ENCODE assay signal across 34 cellular contexts in genomic region chr12:56903374-56903773, GRCh38. TPM values are rescaled to one million over a fixed set of nuclear protein-coding genes. Genes with fewer than 3 reads are reported as not detected.
"Had no signal": no experiment of that assay in that cellular context is flagged by ENCODE, and none has a peak within 500 bp of the region (broad histone marks: within the 10 kb centered on the region; RNA-seq: fewer than 3 reads in every experiment).

No MANE protein-coding gene starts in this region.

- H3K9ac ChIP-seq: neural progenitor cell, parathyroid adenoma had no signal

- ATAC-seq: natural killer cell; psoas muscle; sciatic nerve; stimulated activated memory B cell treated with anti-CD40 and anti-IgM and Interleukin-4, amounts not matched to agents 10 μg/mL and 1 μg/mL and 100 μg/mL, for 72 hours; stimulated activated naive CD8-positive, alpha-beta T cell treated with anti-CD3 and anti-CD28 coated beads, Interleukin-15, amount 100 ng/mL, for 72 hours; stimulated activated naive CD8-positive, alpha-beta T cell treated with anti-CD3 and anti-CD28 coated beads, Interleukin-15, Interleukin-2, amounts not matched to agents 100 U/mL and 50 U/mL, for 24 hours had no signal

- H3K36me3 Mint-ChIP-seq: neural progenitor cell had no signal

- H3K79me2 ChIP-seq: parathyroid adenoma had no signal

- H3K4me3 ChIP-seq: neural progenitor cell, ovary, psoas muscle, skin epidermis, smooth muscle cell, spleen, suprapubic skin, testis, tibial artery, transverse colon, upper lobe of left lung, vagina had no signal

- H3K27ac ChIP-seq: neural progenitor cell, ovary, parathyroid adenoma, psoas muscle, skin epidermis, spleen, suprapubic skin, testis, tibial artery, transverse colon, upper lobe of left lung, vagina had no signal

- H3K4me3 Mint-ChIP-seq: natural killer cell; nephron; neural progenitor cell; stimulated activated memory B cell treated with anti-CD40 and anti-IgM and Interleukin-4, amounts not matched to agents 10 μg/mL and 1 μg/mL and 100 μg/mL, for 72 hours; stimulated activated naive CD8-positive, alpha-beta T cell treated with anti-CD3 and anti-CD28 coated beads, Interleukin-15, amount 100 ng/mL, for 72 hours had no signal

- FAIRE-seq: urothelium cell line had no signal

- H3K27ac Mint-ChIP-seq: natural killer cell; nephron; neural progenitor cell; progenitor cell of endocrine pancreas; stimulated activated memory B cell treated with anti-CD40 and anti-IgM and Interleukin-4, amounts not matched to agents 10 μg/mL and 1 μg/mL and 100 μg/mL, for 72 hours; stimulated activated naive CD8-positive, alpha-beta T cell treated with anti-CD3 and anti-CD28 coated beads, Interleukin-15, amount 100 ng/mL, for 72 hours had no signal

- DNase-seq: natural killer cell; occipital lobe; ovary; posterior cingulate gyrus; psoas muscle; right cardiac atrium; spleen; stimulated activated CD4-positive, alpha-beta T cell treated with anti-CD3 and anti-CD28 coated beads, Interleukin-12 subunit alpha, Interleukin-12 subunit beta, amount 100 ng/mL, for 4 hours; stimulated activated CD4-positive, alpha-beta T cell treated with anti-CD3 and anti-CD28 coated beads, Interleukin-1b, Interleukin-23, amount 100 ng/mL, for 48 hours; stimulated activated CD4-positive, alpha-beta T cell treated with anti-CD3 and anti-CD28 coated beads, Interleukin-4, amount 100 ng/mL, for 1 hour; stimulated activated CD4-positive, alpha-beta T cell treated with anti-CD3 and anti-CD28 coated beads, Interleukin-4, amount 100 ng/mL, for 4 hours; stimulated activated CD8-positive, alpha-beta memory T cell treated with anti-CD3 and anti-CD28 coated beads, Interleukin-4, amount 100 ng/mL, for 48 hours; stimulated activated naive CD4-positive, alpha-beta T cell; stimulated activated naive CD8-positive, alpha-beta T cell treated with anti-CD3 and anti-CD28 coated beads, Interleukin-15, amount 100 ng/mL, for 72 hours; stimulated activated naive CD8-positive, alpha-beta T cell treated with anti-CD3 and anti-CD28 coated beads, Interleukin-15, Interleukin-2, amounts not matched to agents 100 U/mL and 50 U/mL, for 24 hours; substantia nigra; testis; tibial artery; transverse colon; upper lobe of left lung had no signal

- H3K36me3 ChIP-seq: neural progenitor cell, ovary, spleen, suprapubic skin, tibial artery, transverse colon, upper lobe of left lung, vagina had no signal

- H3K4me1 Mint-ChIP-seq: natural killer cell; nephron; neural progenitor cell; stimulated activated memory B cell treated with anti-CD40 and anti-IgM and Interleukin-4, amounts not matched to agents 10 μg/mL and 1 μg/mL and 100 μg/mL, for 72 hours; stimulated activated naive CD8-positive, alpha-beta T cell treated with anti-CD3 and anti-CD28 coated beads, Interleukin-15, amount 100 ng/mL, for 72 hours had no signal

- H2AFZ ChIP-seq: neural progenitor cell, parathyroid adenoma had no signal

- H3K4me2 ChIP-seq: neural progenitor cell, smooth muscle cell had no signal

- H3K4me1 ChIP-seq: neural progenitor cell, parathyroid adenoma, psoas muscle, spleen, testis, tibial artery, transverse colon, upper lobe of left lung, vagina had no signal

- H3K9me3 ChIP-seq: suprapubic skin, testis had no signal

- H3K27me3 ChIP-seq: neural progenitor cell, ovary, spleen, suprapubic skin, testis, tibial artery, transverse colon, upper lobe of left lung, vagina had no signal

- H3K27me3 Mint-ChIP-seq: progenitor cell of endocrine pancreas; stimulated activated naive CD8-positive, alpha-beta T cell treated with anti-CD3 and anti-CD28 coated beads, Interleukin-15, amount 100 ng/mL, for 72 hours had no signal

RNA-seq across cellular contexts. Expression of gene SDR9C7, which starts 30.8 kb away (rescaled TPM):
- total RNA-seq: osteoblast, progenitor cell of endocrine pancreas, renal cortical epithelial cell, transverse colon, upper lobe of left lung, ureter had no signal
